19 cellular contexts compared by ENCODE assay signal in the genomic region with DNA sequence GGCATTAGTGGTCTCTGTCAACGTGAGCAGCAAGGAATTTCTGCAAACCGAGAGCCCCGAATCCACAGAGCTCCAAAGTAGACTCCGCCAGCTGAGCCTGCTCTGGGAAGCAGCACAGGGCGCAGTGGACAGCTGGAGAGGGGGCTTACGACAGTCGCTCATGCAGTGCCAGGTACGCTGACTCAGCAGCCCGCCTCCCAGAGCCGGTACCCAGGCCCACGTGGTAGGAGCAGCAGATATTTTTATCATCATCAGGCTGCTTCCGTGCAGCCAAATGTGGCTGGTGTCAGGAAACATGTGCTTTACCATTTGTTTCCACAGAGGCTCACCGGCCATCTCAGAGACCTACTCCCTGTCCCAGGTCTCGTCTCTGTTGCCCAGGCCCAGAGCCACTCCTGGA.
A peak's percentile ranks its signal among the peaks of the same experiment; 100 is the strongest.
DNase-seq lines count a peak whose midpoint lies in the region; ATAC-seq and TF ChIP-seq lines count a peak whose summit lies in the region.
"Had no signal": no experiment of that assay in that cellular context is flagged by ENCODE, and none has a peak within 500 bp of the region (broad histone marks: within the 10 kb centered on the region; RNA-seq: fewer than 3 reads in every experiment).

No MANE protein-coding gene starts in this region.

- in situ Hi-C loops in gastrocnemius medialis (cut with MboI; ENCODE audit: low sequenced_read_pairs in 4 of 4), result no loop called here

- no peaks in the 10 kb centered on the region for H3K27me3 ChIP-seq in right cardiac atrium (ENCODE audit: control insufficient read depth, insufficient read depth)
- H3K27me3 ChIP-seq in gastrocnemius medialis, result no peaks in the 10 kb centered on the region
- H3K27me3 ChIP-seq in spleen (replicated peaks in 1 of 7), result no peaks in the 10 kb centered on the region
- H3K27me3 ChIP-seq: upper lobe of right lung had no signal

- no peak overlapping the region for H3K4me3 Mint-ChIP-seq in progenitor cell of endocrine pancreas (ENCODE audit: low read depth)
- H3K4me3 Mint-ChIP-seq: activated naive CD8-positive, alpha-beta T cell treated with anti-CD3 and anti-CD28 coated beads, Interleukin-2, amount 10 ng/mL, durations not matched to agents 7 days and 5 days had no signal

- H3K4me1 ChIP-seq in right cardiac atrium (ENCODE audit: control insufficient read depth, insufficient read depth, low read length) (peaks cover 4% of the 10 kb centered on the region), gastrocnemius medialis (peaks cover 84% of the 10 kb centered on the region in 2 donors), spleen (peaks cover 0 to 64% (median 41%) of the 10 kb centered on the region in 6 donors)
- H3K4me1 ChIP-seq: upper lobe of right lung had no signal

- H3K36me3 ChIP-seq in gastrocnemius medialis (peaks cover 0 to 64% of the 10 kb centered on the region in 2 donors), spleen (peaks cover 0 to 100% (median 85%) of the 10 kb centered on the region in 6 donors)

- no peaks in the 10 kb centered on the region for H3K27me3 Mint-ChIP-seq in progenitor cell of endocrine pancreas
- H3K27me3 Mint-ChIP-seq: activated naive CD8-positive, alpha-beta T cell treated with anti-CD3 and anti-CD28 coated beads, Interleukin-2, amount 10 ng/mL, durations not matched to agents 7 days and 5 days had no signal

- H3K27ac Mint-ChIP-seq in progenitor cell of endocrine pancreas, result no peak overlapping the region
- H3K27ac Mint-ChIP-seq: activated naive CD8-positive, alpha-beta T cell treated with anti-CD3 and anti-CD28 coated beads, Interleukin-2, amount 10 ng/mL, durations not matched to agents 7 days and 5 days had no signal

- H3K9me3 Mint-ChIP-seq in progenitor cell of endocrine pancreas (ENCODE audit: low read depth), result no peaks in the 10 kb centered on the region
- H3K9me3 Mint-ChIP-seq: activated naive CD8-positive, alpha-beta T cell treated with anti-CD3 and anti-CD28 coated beads, Interleukin-2, amount 10 ng/mL, durations not matched to agents 7 days and 5 days had no signal

- H3K36me3 Mint-ChIP-seq in progenitor cell of endocrine pancreas (ENCODE audit: insufficient read depth), result peaks cover 41% of the 10 kb centered on the region

- H3K9me3 ChIP-seq in right cardiac atrium (ENCODE audit: control insufficient read depth, low read length) (no peaks in the 10 kb centered on the region), gastrocnemius medialis (no peaks in the 10 kb centered on the region), spleen (no peaks in the 10 kb centered on the region)
- H3K9me3 ChIP-seq: upper lobe of right lung had no signal

- peak overlapping the region; percentile 78 for H3K27ac ChIP-seq in right cardiac atrium (ENCODE audit: low read length)
- peak overlapping the region; percentile 89 to 99 (median 96) for H3K27ac ChIP-seq in gastrocnemius medialis
- peak overlapping the region in 3 of 8 donors; percentile 5 to 15 (median 14) for H3K27ac ChIP-seq in spleen
- H3K27ac ChIP-seq: parathyroid adenoma, upper lobe of right lung had no signal

- 42% methylated on average over 14 of the region's 14 CpGs for WGBS in right cardiac atrium
- 19 to 48% (median 37%) methylated on average over 11 to 14 of the region's 14 CpGs for WGBS in spleen, 5 donors

- TF ChIP-seq POLR2A in gastrocnemius medialis (IDR thresholded peaks at IDR 0.05) (peak; percentile 72 to 81), spleen (IDR thresholded peaks at IDR 0.05) (no peak)

- intact Hi-C loops in right cardiac atrium (cut with DNase I), result no loop called here
- intact Hi-C loops in gastrocnemius medialis (cut with DNase I; ENCODE audit: low total_unique reads), result loop anchor here (2.0 to 5.0 kb wide), 2 partner anchors 106 to 282 kb away; a partner anchor contains a TSS
- intact Hi-C loops in spleen (cut with DNase I; ENCODE audit: low total_unique reads), result no loop called here

- TF ChIP-seq CTCF in gastrocnemius medialis (IDR thresholded peaks at IDR 0.05 in 4 of 5, conservative IDR thresholded peaks at IDR 0.05 in 1 of 5) (peak in 1 of 5 experiments; percentile 15), spleen (IDR thresholded peaks at IDR 0.05 in 8 of 11, conservative IDR thresholded peaks at IDR 0.05 in 3 of 11) (no peak), progenitor cell of endocrine pancreas (IDR thresholded peaks at IDR 0.05; ENCODE audit: unreplicated experiment) (no peak)

- H3K4me3 ChIP-seq in right cardiac atrium (ENCODE audit: low read length) (no peak overlapping the region), gastrocnemius medialis (peak overlapping the region in 3 of 4 donors; percentile 24 to 40 (median 26)), spleen (no peak overlapping the region)
- H3K4me3 ChIP-seq: upper lobe of right lung had no signal

- H3K4me1 Mint-ChIP-seq in progenitor cell of endocrine pancreas (ENCODE audit: low read depth), result peaks cover 1% of the 10 kb centered on the region

- peak in 33 of 58 donors; percentile 9 to 71 (median 33) for DNase-seq in anterior cingulate cortex (lab: John Stamatoyannopoulos, UW)
- DNase-seq in right cardiac atrium, result peak; percentile 69 to 83 (median 83)
- DNase-seq in gastrocnemius medialis, result peak; percentile 95 to 97
- no peak for DNase-seq in spleen
- DNase-seq in putamen (ENCODE audit: low spot score), result no peak
- DNase-seq in GM19238 (ENCODE audit: insufficient read length, low spot score), result no peak
- DNase-seq in progenitor cell of endocrine pancreas (ENCODE audit: low spot score, unreplicated experiment), result no peak
- DNase-seq: activated naive CD8-positive, alpha-beta T cell treated with anti-CD3 and anti-CD28 coated beads, Interleukin-2, amount 10 ng/mL, durations not matched to agents 7 days and 5 days; AML-193; cortex of kidney; DND-41; mammary epithelial cell; NCI-H226; OCI-M1; stimulated activated CD4-positive, alpha-beta T cell treated with anti-CD3 and anti-CD28 coated beads, Interleukin-2, amount 100 ng/mL, for 24 hours; stimulated activated CD8-positive, alpha-beta memory T cell treated with anti-CD3 and anti-CD28 coated beads, Interleukin-4, amount 100 ng/mL, for 48 hours; upper lobe of right lung had no signal

- peak; percentile 34 for ATAC-seq in GM18868 (IDR thresholded peaks at IDR 0.05; ENCODE audit: unreplicated experiment)
- ATAC-seq in right cardiac atrium, result peak; percentile 88 to 89
- peak; percentile 59 to 66 for ATAC-seq in gastrocnemius medialis

Comparison
In these comparisons a context has a peak if more than half of its experiments do, and no peak if none do; other contexts are left out.
1. ATAC-seq: peak in every context shown above with its lines; median percentile 88 in right cardiac atrium; 62 in gastrocnemius medialis; 34 in GM18868.
2. DNase-seq: peak in anterior cingulate cortex (33 of 58), right cardiac atrium (3 of 3) and gastrocnemius medialis (2 of 2); none in spleen (single experiment), putamen (single experiment), GM19238 (single experiment) and progenitor cell of endocrine pancreas (single experiment).
3. H3K4me3 ChIP-seq: peak in gastrocnemius medialis (3 of 4); none in right cardiac atrium (single experiment) and spleen (0 of 8).
4. POLR2A ChIP-seq: peak in gastrocnemius medialis (2 of 2); none in spleen (0 of 3).